1 cellular context compared by ENCODE assay signal in genomic region chr15:58392611-58393161, GRCh38.
TF ChIP-seq lines count a peak whose summit lies in the region.

No MANE protein-coding gene starts in this region.

TF ChIP-seq in IMR-90, 13 proteins besides CTCF, POLR2A, EP300 and RAD21:
- TF ChIP-seq FOS (IDR thresholded peaks at IDR 0.05; ENCODE audit: low read depth, low read length), result no peak
- TF ChIP-seq MAFK (IDR thresholded peaks at IDR 0.05; ENCODE audit: low read depth, low read length), result no peak
- no peak for TF ChIP-seq RFX5 (IDR thresholded peaks at IDR 0.05; ENCODE audit: low read depth, low read length)
- TF ChIP-seq SMC3 (IDR thresholded peaks at IDR 0.05; ENCODE audit: low read depth, low read length), result no peak
- TF ChIP-seq CEBPB (IDR thresholded peaks at IDR 0.05; ENCODE audit: low read depth, low read length), result no peak
- TF ChIP-seq NFE2L2 (IDR thresholded peaks at IDR 0.05; ENCODE audit: low read depth, low read length), result no peak
- no peak for TF ChIP-seq RCOR1 (IDR thresholded peaks at IDR 0.05; ENCODE audit: insufficient replicate concordance, low read length)
- no peak for TF ChIP-seq USF2 (IDR thresholded peaks at IDR 0.05; ENCODE audit: low read depth, low read length)
- no peak for TF ChIP-seq BHLHE40 (IDR thresholded peaks at IDR 0.05; ENCODE audit: low read depth, low read length)
- TF ChIP-seq MXI1 (IDR thresholded peaks at IDR 0.05; ENCODE audit: borderline replicate concordance, low read depth, low read length), result no peak
- TF ChIP-seq MAZ (IDR thresholded peaks at IDR 0.05; ENCODE audit: borderline replicate concordance, low read depth, low read length), result no peak
- no peak for TF ChIP-seq CHD1 (IDR thresholded peaks at IDR 0.05; ENCODE audit: low read depth, low read length)
